ENCODE assay signal across 20 cellular contexts in genomic region chr18:79947881-79948610, GRCh38. TPM values are rescaled to one million over a fixed set of nuclear protein-coding genes. Genes with fewer than 3 reads are reported as not detected.
DNase-seq lines count a peak whose midpoint lies in the region; ATAC-seq and TF ChIP-seq lines count a peak whose summit lies in the region.
"Had no signal": no experiment of that assay in that cellular context is flagged by ENCODE, and none has a peak within 500 bp of the region (broad histone marks: within the 10 kb centered on the region; RNA-seq: fewer than 3 reads in every experiment).

No MANE protein-coding gene starts in this region.

- H2AFZ ChIP-seq in GM23248: no peak overlapping the region

- H3K4me2 ChIP-seq in BLaER1 treated with 17β-estradiol and CSF1 and Interleukin-3, amounts not matched to agents 10 nM and 100 nM: peak overlapping the region; percentile 88 to 100 (median 94)
- no peak overlapping the region for H3K4me2 ChIP-seq in GM23248 (ENCODE audit: unreplicated experiment)

- no peak for TF ChIP-seq EP300 in sigmoid colon (IDR thresholded peaks at IDR 0.05)

- no peak overlapping the region for H3K4me3 ChIP-seq in BLaER1 treated with 17β-estradiol and CSF1 and Interleukin-3, amounts not matched to agents 10 nM and 100 nM
- H3K4me3 ChIP-seq in sigmoid colon (no peak overlapping the region), GM23248 (no peak overlapping the region), BE2C (ENCODE audit: low read depth, low read length) (no peak overlapping the region)

- H3K4me3 Mint-ChIP-seq in WTC11: no peak overlapping the region

- in situ Hi-C loops in GM23248 (cut with MboI): no loop called here

- H3K9me3 Mint-ChIP-seq in WTC11: no peaks in the 10 kb centered on the region

- no peaks in the 10 kb centered on the region for H3K9me2 ChIP-seq in GM23248 (ENCODE audit: insufficient read depth)

- POLR2A ChIA-PET in WTC11 (lab: Charles Lee): no interaction called here

- peak overlapping the region in 3 of 11 experiments; percentile 76 to 81 (median 80); a peak in 4 of 22 replicates for H3K27ac ChIP-seq in BLaER1 treated with 17β-estradiol and CSF1 and Interleukin-3, amounts not matched to agents 10 nM and 100 nM
- H3K27ac ChIP-seq in sigmoid colon: no peak overlapping the region
- no peak overlapping the region for H3K27ac ChIP-seq in GM23248

- peaks cover 21 to 58% (median 49%) of the 10 kb centered on the region in 11 experiments for H3K36me3 ChIP-seq in BLaER1 treated with 17β-estradiol and CSF1 and Interleukin-3, amounts not matched to agents 10 nM and 100 nM
- H3K36me3 ChIP-seq in sigmoid colon (peaks cover 0 to 13% (median 0%) of the 10 kb centered on the region in 4 donors), GM23248 (ENCODE audit: low read depth) (no peaks in the 10 kb centered on the region), BE2C (no peaks in the 10 kb centered on the region)

- DNase-seq in WTC11 (ENCODE audit: low spot score) (no peak), left lobe of liver (ENCODE audit: low spot score) (peak; percentile 92), sigmoid colon (peak; percentile 47), GM23248 (no peak), BE2C (no peak), NCI-H510A (lab: John Stamatoyannopoulos, UW) (no peak)
- DNase-seq: activated naive CD4-positive, alpha-beta T cell treated with Interleukin-2 at 50 U/mL for 16 hours; Calu3; GDM1; H7; heart right ventricle; kidney glomerular epithelial cell; NCI-H446 treated with DMSO at 0.1 percent for 48 hours; SHP77; stimulated activated naive CD4-positive, alpha-beta T cell; T-helper 2 cell had no signal

- TF ChIP-seq CTCF in WTC11 (IDR thresholded peaks at IDR 0.05): no peak
- no peak for TF ChIP-seq CTCF in sigmoid colon (IDR thresholded peaks at IDR 0.05)
- no peak for TF ChIP-seq CTCF in BE2C (IDR thresholded peaks at IDR 0.05; ENCODE audit: low read depth, low read length)

- H3K27ac Mint-ChIP-seq in WTC11: no peak overlapping the region

- CTCF ChIA-PET in WTC11 (lab: Charles Lee): no interaction called here

- no peaks in the 10 kb centered on the region for H3F3A ChIP-seq in GM23248 (ENCODE audit: insufficient read depth)

- peaks cover 51 to 73% (median 66%) of the 10 kb centered on the region in 10 experiments for H3K4me1 ChIP-seq in BLaER1 treated with 17β-estradiol and CSF1 and Interleukin-3, amounts not matched to agents 10 nM and 100 nM
- peaks cover 0 to 66% (median 47%) of the 10 kb centered on the region in 4 donors for H3K4me1 ChIP-seq in sigmoid colon
- peaks cover 14% of the 10 kb centered on the region for H3K4me1 ChIP-seq in GM23248 (ENCODE audit: insufficient read depth)
- H3K4me1 ChIP-seq in BE2C: no peaks in the 10 kb centered on the region

- no peak for ATAC-seq in WTC11
- ATAC-seq in left lobe of liver: peak; percentile 27
- ATAC-seq in GM18861 (IDR thresholded peaks at IDR 0.05; ENCODE audit: unreplicated experiment): no peak
- ATAC-seq: activated CD4-positive, CD25-positive, alpha-beta regulatory T cell treated with anti-CD3 and anti-CD28 coated beads, Interleukin-2, amount 50 U/mL, for 24 hours; heart right ventricle had no signal

- H4K20me1 ChIP-seq in BLaER1 treated with 17β-estradiol and CSF1 and Interleukin-3, amounts not matched to agents 10 nM and 100 nM: peaks cover 55 to 78% (median 72%) of the 10 kb centered on the region in 11 experiments
- no peaks in the 10 kb centered on the region for H4K20me1 ChIP-seq in GM23248 (ENCODE audit: insufficient read depth)

- no peaks in the 10 kb centered on the region for H3K36me3 Mint-ChIP-seq in WTC11

- no peaks in the 10 kb centered on the region for H3K9me3 ChIP-seq in BLaER1 treated with 17β-estradiol and CSF1 and Interleukin-3, amounts not matched to agents 10 nM and 100 nM (replicated peaks in 1 of 11)
- H3K9me3 ChIP-seq in sigmoid colon: no peaks in the 10 kb centered on the region
- H3K9me3 ChIP-seq in GM23248 (ENCODE audit: low read depth): no peaks in the 10 kb centered on the region
- no peaks in the 10 kb centered on the region for H3K9me3 ChIP-seq in BE2C
- H3K9me3 ChIP-seq: heart right ventricle had no signal

- intact Hi-C loops in sigmoid colon (cut with DNase I): loop anchor here (5.0 kb wide), 1 partner anchor 39 kb away; the partner anchor contains the start of gene TXNL4A

- peaks cover 14% of the 10 kb centered on the region for H3K4me1 Mint-ChIP-seq in WTC11

- H3K9ac ChIP-seq in BLaER1 treated with 17β-estradiol and CSF1 and Interleukin-3, amounts not matched to agents 10 nM and 100 nM: no peak overlapping the region
- no peak overlapping the region for H3K9ac ChIP-seq in GM23248

- WGBS in sigmoid colon, 2 donors: 75 to 93% methylated on average over 15 of the region's 15 CpGs
- WGBS in GM23248 (ENCODE audit: low coverage in 1 of 2, low lambda C conversion rate in 2 of 2, missing lambda C conversion rate in 2 of 2), 2 experiments: 90 to 97% methylated on average over 14 to 15 of the region's 15 CpGs

- no peak for TF ChIP-seq POLR2A in sigmoid colon (IDR thresholded peaks at IDR 0.05)

- no peaks in the 10 kb centered on the region; a peak in 1 of 22 replicates for H3K27me3 ChIP-seq in BLaER1 treated with 17β-estradiol and CSF1 and Interleukin-3, amounts not matched to agents 10 nM and 100 nM
- H3K27me3 ChIP-seq in sigmoid colon (no peaks in the 10 kb centered on the region), GM23248 (replicated peaks; ENCODE audit: insufficient read depth) (no peaks in the 10 kb centered on the region), BE2C (no peaks in the 10 kb centered on the region)
- H3K27me3 ChIP-seq: heart right ventricle had no signal

- peaks cover 76% of the 10 kb centered on the region for H3K79me2 ChIP-seq in GM23248 (ENCODE audit: insufficient read depth)

- peaks cover 29% of the 10 kb centered on the region for H3K27me3 Mint-ChIP-seq in WTC11 (ENCODE audit: low read depth)

TF ChIP-seq in WTC11, 78 proteins besides CTCF, POLR2A, EP300 and RAD21:
- TF ChIP-seq RELA (CRISPR knock-in tag; IDR thresholded peaks at IDR 0.05; ENCODE audit: borderline replicate concordance) (no peak), GABPB1 (CRISPR knock-in tag; IDR thresholded peaks at IDR 0.05) (peak; percentile 21; the same call in 1 of the 2 replicates), ZNF232 (CRISPR knock-in tag; IDR thresholded peaks at IDR 0.05) (no peak)
TF ChIP-seq in WTC11: peak in this region for 1.

RNA-seq across cellular contexts. Expression of gene SLC66A2, which starts 3.4 kb away (rescaled TPM):
- total RNA-seq in WTC11 (2021) (15.1 to 20.9 TPM (median 18.6 TPM) in 3 replicates), left lobe of liver (140 TPM), sigmoid colon (10 to 100 TPM; 27.3 to 33.2 (median 32.0) TPM)
- polyA plus RNA-seq in sigmoid colon (10 to 100 TPM; 36.0 to 59.4 (median 49.2) TPM), GM23248 (2016; fragmentation: Nextera tagmentation; extraction: Ambion mirVana) (33.1 and 33.5 TPM in 2 replicates)
- total RNA-seq in GM23248 (2014; rRNA removed; shearing (Covaris generic)): 67.0 and 85.5 TPM in 2 replicates
- 17.6 TPM for polyA plus RNA-seq in BE2C (2012; ENCODE audit: insufficient read depth, insufficient read length, low read depth)

RNA-seq across cellular contexts. Expression of gene HSBP1L1, which starts 16.4 kb away (rescaled TPM):
- total RNA-seq in WTC11 (2021) (1.4 to 1.7 TPM (median 1.6 TPM) in 3 replicates), left lobe of liver (20.2 TPM), sigmoid colon (10 to 100 TPM; 15.8 to 21.0 (median 19.3) TPM)
- polyA plus RNA-seq in sigmoid colon (10 to 100 TPM; 37.9 to 86.5 (median 51.1) TPM), GM23248 (2016; fragmentation: Nextera tagmentation; extraction: Ambion mirVana) (27.0 and 28.7 TPM in 2 replicates)
- total RNA-seq in GM23248 (2014; rRNA removed; shearing (Covaris generic)): 6.8 and 17.8 TPM in 2 replicates
- 12.1 TPM for polyA plus RNA-seq in BE2C (2012; ENCODE audit: insufficient read depth, insufficient read length, low read depth)
- total RNA-seq: HT1080 had no signal

RNA-seq across cellular contexts. Expression of gene TXNL4A, which starts 40.3 kb away (rescaled TPM):
- total RNA-seq in WTC11 (2021): 144 to 157 TPM (median 148 TPM) in 3 replicates
- 48.3 TPM for total RNA-seq in left lobe of liver
- total RNA-seq in sigmoid colon: 10 to 100 TPM; 16.9 to 32.9 (median 27.1) TPM
- polyA plus RNA-seq in sigmoid colon: 10 to 100 TPM; 72.9 to 85.3 (median 85.3) TPM
- total RNA-seq in GM23248 (2014; rRNA removed; shearing (Covaris generic)): 17.4 and 28.5 TPM in 2 replicates
- 192 and 195 TPM in 2 replicates for polyA plus RNA-seq in GM23248 (2016; fragmentation: Nextera tagmentation; extraction: Ambion mirVana)
- 177 TPM for polyA plus RNA-seq in BE2C (2012; ENCODE audit: insufficient read depth, insufficient read length, low read depth)

Comparison
In these comparisons a context has a peak if more than half of its experiments do, and no peak if none do; other contexts are left out.
1. DNase-seq: peak in left lobe of liver (single experiment) and sigmoid colon (single experiment); none in WTC11 (single experiment), GM23248 (single experiment), BE2C (single experiment) and NCI-H510A (single experiment).